ENCODE assay signal across 7 cellular contexts in genomic region chr2:15939556-15939853, GRCh38. TPM values are rescaled to one million over a fixed set of nuclear protein-coding genes. Genes with fewer than 3 reads are reported as not detected.
DNase-seq lines count a peak whose midpoint lies in the region; ATAC-seq, FAIRE-seq and TF ChIP-seq lines count a peak whose summit lies in the region.

No MANE protein-coding gene starts in this region.

- POLR2A ChIA-PET in GM12878 (lab: Charles Lee) = no interaction called here

- TF ChIP-seq RAD21 in GM12878 (IDR thresholded peaks at IDR 0.05; ENCODE audit: insufficient read depth, low read depth, low read length) = no peak

- no peak overlapping the region for H2AFZ ChIP-seq in GM12878 (ENCODE audit: control insufficient read depth, low read depth, low read length)

- 4% methylated on average over 14 of the region's 21 CpGs for WGBS in GM12878 (ENCODE audit: insufficient coverage, insufficient replicate concordance, low lambda C conversion rate, missing lambda C conversion rate)

- intact Hi-C loops in GM12878 (cut with micrococcal nuclease; ENCODE audit: unreplicated experiment) (loop anchor here (1.0 to 2.0 kb wide), 3 partner anchors 302 to 669 kb away; no protein-coding TSS in a partner anchor), lower lobe of right lung (cut with DNase I) (loop anchor here (10.0 kb wide), 1 partner anchor 545 kb away; no protein-coding TSS in a partner anchor), vagina (cut with DNase I) (loop anchor here (5.0 kb wide), 1 partner anchor 668 kb away; no protein-coding TSS in a partner anchor)

- peak in 2 of 3 experiments; percentile 45 to 49; a peak in 3 of 6 replicates for TF ChIP-seq CTCF in GM12878 (IDR thresholded peaks at IDR 0.05 in 2 of 3, conservative IDR thresholded peaks at IDR 0.05 in 1 of 3; ENCODE audit: control insufficient read depth in 2 of 3, extremely low read depth in 1 of 3, insufficient read depth in 1 of 3, low read depth in 3 of 3, low read length in 3 of 3)
- no peak for TF ChIP-seq CTCF in lower lobe of right lung (IDR thresholded peaks at IDR 0.05)
- no peak for TF ChIP-seq CTCF in vagina (IDR thresholded peaks at IDR 0.05)

- no peaks in the 10 kb centered on the region for H4K20me1 ChIP-seq in GM12878 (ENCODE audit: control insufficient read depth, insufficient read depth)

- SMC1A ChIA-PET in GM12878 (lab: Charles Lee; ENCODE audit: uncharacterized antibody, unreplicated experiment) = interaction anchor here (0.7 kb wide), 1 partner anchor 339 kb away, joined by 4 read pairs; no protein-coding TSS in a partner anchor

- TF ChIP-seq POLR2A in GM12878 (IDR thresholded peaks at IDR 0.05; ENCODE audit: low read depth, low read length) = no peak
- no peak for TF ChIP-seq POLR2A in vagina (IDR thresholded peaks at IDR 0.05)

- H3K9ac ChIP-seq in GM12878 (ENCODE audit: control insufficient read depth, insufficient read depth, low read length) = no peak overlapping the region

- FAIRE-seq in GM12878 (lab: Jason Lieb, UNC) = no peak

- H3K9me3 ChIP-seq in GM12878 (replicated peaks; ENCODE audit: control insufficient read depth, insufficient read depth, low read length) = no peaks in the 10 kb centered on the region
- H3K9me3 ChIP-seq in lower lobe of right lung = no peaks in the 10 kb centered on the region
- no peaks in the 10 kb centered on the region for H3K9me3 ChIP-seq in vagina

- no peaks in the 10 kb centered on the region for H3K36me3 ChIP-seq in GM12878 (ENCODE audit: control insufficient read depth in 2 of 2, insufficient read depth in 2 of 2, low read length in 1 of 2)
- H3K36me3 ChIP-seq in lower lobe of right lung = no peaks in the 10 kb centered on the region
- H3K36me3 ChIP-seq in vagina = no peaks in the 10 kb centered on the region

- peaks cover 12% of the 10 kb centered on the region in 2 experiments for H3K27me3 ChIP-seq in GM12878 (replicated peaks in 1 of 2; ENCODE audit: control insufficient read depth in 2 of 2, insufficient read depth in 2 of 2, low read length in 1 of 2)
- peaks cover 43% of the 10 kb centered on the region for H3K27me3 ChIP-seq in lower lobe of right lung (ENCODE audit: low read depth)
- H3K27me3 ChIP-seq in vagina = no peaks in the 10 kb centered on the region

- DNase-seq in GM12878 (ENCODE audit: low read depth, low spot score) (no peak), lower lobe of right lung (peak; percentile 70), vagina (ENCODE audit: extremely low spot score in 2 of 2) (no peak), NCI-H345 treated with DMSO at 0.1 percent for 48 hours (lab: John Stamatoyannopoulos, UW; ENCODE audit: unreplicated experiment) (no peak), cerebellar cortex (ENCODE audit: low spot score) (no peak)

- H3K4me1 ChIP-seq in GM12878 (ENCODE audit: control insufficient read depth, insufficient read depth, low read length) (no peaks in the 10 kb centered on the region), lower lobe of right lung (peaks cover 47% of the 10 kb centered on the region), vagina (peaks cover 47% of the 10 kb centered on the region)

- H3K79me2 ChIP-seq in GM12878 (ENCODE audit: control insufficient read depth, insufficient read depth, low read length) = no peaks in the 10 kb centered on the region

- in situ Hi-C loops in GM12878 (cut with MboI) = loop anchor here (5.0 to 25.0 kb wide), 2 partner anchors 673 to 823 kb away; no protein-coding TSS in a partner anchor

- H3K4me3 ChIP-seq in GM12878 = no peak overlapping the region
- H3K4me3 ChIP-seq in lower lobe of right lung = peak overlapping the region; percentile 57
- peak overlapping the region; percentile 48 to 61 for H3K4me3 ChIP-seq in vagina

- no peak for TF ChIP-seq EP300 in GM12878 (IDR thresholded peaks at IDR 0.05; ENCODE audit: borderline replicate concordance in 1 of 2, control insufficient read depth in 1 of 2, low read depth in 2 of 2, low read length in 2 of 2)

- RAD21 ChIA-PET in GM12878 (lab: Charles Lee; ENCODE audit: unreplicated experiment) = interaction anchor here (1.1 kb wide), 2 partner anchors 343 to 348 kb away, joined by 3 to 5 read pairs; no protein-coding TSS in a partner anchor

- peak; percentile 59 for ATAC-seq in GM18858 (IDR thresholded peaks at IDR 0.05; ENCODE audit: unreplicated experiment)
- ATAC-seq in HG03095 (IDR thresholded peaks at IDR 0.05; ENCODE audit: unreplicated experiment) = peak; percentile 57
- ATAC-seq in GM12878 = peak; percentile 83
- ATAC-seq in lower lobe of right lung = peak; percentile 81 to 89

- no peak overlapping the region for H3K27ac ChIP-seq in GM12878 (ENCODE audit: control insufficient read depth, insufficient read depth)
- H3K27ac ChIP-seq in lower lobe of right lung = no peak overlapping the region
- H3K27ac ChIP-seq in vagina = no peak overlapping the region

- no peak overlapping the region for H3K4me2 ChIP-seq in GM12878 (ENCODE audit: control insufficient read depth, insufficient read depth)

- BruUV-seq in GM12878 (replicated peaks; lab: Mats Ljungman, UMichigan) = no TSS peak

- CTCF ChIA-PET in GM12878 (lab: Yijun Ruan, JAX) = interaction anchor here (1.0 to 1.2 kb wide), 6 partner anchors 9 to 568 kb away, joined by 3 to 6 read pairs (median 3); no protein-coding TSS in a partner anchor

TF ChIP-seq in GM12878, 131 proteins besides CTCF, POLR2A, EP300 and RAD21 (continues in another document):
- TF ChIP-seq HDAC6 (IDR thresholded peaks at IDR 0.05; ENCODE audit: unreplicated experiment) (no peak), PML (IDR thresholded peaks at IDR 0.05; ENCODE audit: low read length) (no peak), NRF1 (conservative IDR thresholded peaks at IDR 0.05; ENCODE audit: low read depth, low read length) (no peak), TCF3 (IDR thresholded peaks at IDR 0.05; ENCODE audit: borderline replicate concordance, insufficient read depth, low read depth, low read length) (no peak), TARDBP (IDR thresholded peaks at IDR 0.05; ENCODE audit: borderline replicate concordance) (no peak), JUND (IDR thresholded peaks at IDR 0.05; ENCODE audit: low read depth, low read length) (no peak), EZH2 (IDR thresholded peaks at IDR 0.05; ENCODE audit: borderline replicate concordance, control insufficient read depth, low read depth, low read length) (no peak), MXI1 (IDR thresholded peaks at IDR 0.05; ENCODE audit: low read depth, low read length) (no peak), ASH2L (IDR thresholded peaks at IDR 0.05; ENCODE audit: borderline replicate concordance, low read depth) (no peak), ELK1 (IDR thresholded peaks at IDR 0.05; ENCODE audit: low read depth, low read length) (no peak)
- TF ChIP-seq, protein P1, sequence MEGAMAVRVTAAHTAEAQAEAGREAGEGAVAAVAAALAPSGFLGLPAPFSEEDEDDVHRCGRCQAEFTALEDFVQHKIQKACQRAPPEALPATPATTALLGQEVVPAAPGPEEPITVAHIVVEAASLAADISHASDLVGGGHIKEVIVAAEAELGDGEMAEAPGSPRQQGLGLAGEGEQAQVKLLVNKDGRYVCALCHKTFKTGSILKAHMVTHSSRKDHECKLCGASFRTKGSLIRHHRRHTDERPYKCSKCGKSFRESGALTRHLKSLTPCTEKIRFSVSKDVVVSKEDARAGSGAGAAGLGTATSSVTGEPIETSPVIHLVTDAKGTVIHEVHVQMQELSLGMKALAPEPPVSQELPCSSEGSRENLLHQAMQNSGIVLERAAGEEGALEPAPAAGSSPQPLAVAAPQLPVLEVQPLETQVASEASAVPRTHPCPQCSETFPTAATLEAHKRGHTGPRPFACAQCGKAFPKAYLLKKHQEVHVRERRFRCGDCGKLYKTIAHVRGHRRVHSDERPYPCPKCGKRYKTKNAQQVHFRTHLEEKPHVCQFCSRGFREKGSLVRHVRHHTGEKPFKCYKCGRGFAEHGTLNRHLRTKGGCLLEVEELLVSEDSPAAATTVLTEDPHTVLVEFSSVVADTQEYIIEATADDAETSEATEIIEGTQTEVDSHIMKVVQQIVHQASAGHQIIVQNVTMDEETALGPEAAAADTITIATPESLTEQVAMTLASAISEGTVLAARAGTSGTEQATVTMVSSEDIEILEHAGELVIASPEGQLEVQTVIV (IDR thresholded peaks at IDR 0.05; ENCODE audit: borderline replicate concordance, partially characterized antibody) = no peak

RNA-seq across cellular contexts. Expression of gene MYCN, which starts 0.8 kb away (rescaled TPM):
- total RNA-seq in GM12878 (2013; cell fraction: nucleolus; rRNA removed) = not detected in 2 replicates
- total RNA-seq in GM12878 (2014; rRNA removed) (not detected in 2 replicates), GM12878 (2014; rRNA removed; fragmentation: Illumina TruSeq; extraction: Trizol) (not detected in 2 replicates), GM12878 (2021) (not detected in 2 replicates), lower lobe of right lung (0.68 TPM), vagina (2.0 TPM)
- not detected for polyA plus RNA-seq in GM12878 (2011; ENCODE audit: low read depth)
- polyA plus RNA-seq in GM12878 (2011; rRNA removed) (not detected in 2 replicates), GM12878 (2014; fragmentation: Illumina TruSeq; extraction: Trizol) (not detected in 2 replicates), GM12878 (2014; fragmentation: Nextera tagmentation; extraction: Ambion mirVana) (not detected), GM12878 (2014; rRNA removed) (not detected in 2 replicates), GM12878 (2016; fragmentation: Nextera tagmentation; extraction: Ambion mirVana) (not detected)
- polyA plus RNA-seq in GM12878 (2011; cell fraction: cytosol; rRNA removed) = not detected in 2 replicates
- polyA plus RNA-seq in GM12878 (2011; cell fraction: nucleus; rRNA removed) = not detected in 2 replicates
- not detected in 2 replicates for polyA plus RNA-seq in GM12878 (2012)
- not detected in 2 replicates for polyA minus RNA-seq in GM12878 (2011; rRNA and poly(A)+ RNA removed)
- polyA minus RNA-seq in GM12878 (2011; cell fraction: cytosol; rRNA and poly(A)+ RNA removed) = not detected in 2 replicates
- not detected in 2 replicates for polyA minus RNA-seq in GM12878 (2011; cell fraction: nucleus; rRNA and poly(A)+ RNA removed)

Comparison
In these comparisons a context has a peak if more than half of its experiments do, and no peak if none do; other contexts are left out.
1. CTCF ChIP-seq: peak in GM12878 (2 of 3); none in lower lobe of right lung (single experiment) and vagina (0 of 3).
2. Peak in every context shown above with its lines, with median percentiles within 50 percentile points of each other: ATAC-seq.